8 cellular contexts compared by ENCODE assay signal in the genomic region with DNA sequence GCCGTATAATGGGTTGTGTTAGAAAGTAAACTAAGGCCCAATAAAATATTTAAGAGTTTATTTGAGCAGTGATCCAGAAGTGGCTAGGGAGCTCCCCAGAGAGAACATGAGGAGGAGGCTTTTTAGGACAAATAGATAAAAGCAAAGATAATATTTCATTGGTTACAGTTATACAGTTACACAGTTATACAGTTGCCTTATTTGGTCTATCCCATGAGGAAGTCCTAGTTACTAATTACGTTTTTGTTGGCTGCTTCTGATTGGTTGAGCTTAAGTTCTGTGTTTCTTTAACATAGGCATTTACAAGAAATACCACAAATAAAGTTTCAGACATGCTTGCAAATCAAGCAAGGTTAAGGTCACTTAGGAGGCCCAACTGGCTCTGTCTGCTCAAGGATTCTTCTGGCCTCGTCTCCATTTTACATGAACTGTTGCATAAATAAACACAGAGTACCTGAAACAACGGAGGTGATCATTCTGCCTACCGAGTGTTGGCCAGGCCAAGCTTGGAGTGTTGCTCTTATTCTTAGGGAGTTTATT. TPM values are rescaled to one million over a fixed set of nuclear protein-coding genes. Genes with fewer than 3 reads are reported as not detected.
DNase-seq lines count a peak whose midpoint lies in the region; ATAC-seq, FAIRE-seq and TF ChIP-seq lines count a peak whose summit lies in the region.

No MANE protein-coding gene starts in this region.

- ATAC-seq in A549 (peak in 1 of 2 experiments; percentile 71; a peak in 3 of 6 replicates), GM18519 (IDR thresholded peaks at IDR 0.05; ENCODE audit: low FRiP score, unreplicated experiment) (peak; percentile 93), HG03066 (IDR thresholded peaks at IDR 0.05; ENCODE audit: low read depth, unreplicated experiment) (peak; percentile 80), natural killer cell (peak; percentile 60 to 81 (median 66))

- POLR2A ChIA-PET in A549 (lab: Yijun Ruan, JAX), result no interaction called here

- intact Hi-C loops in esophagus squamous epithelium (cut with DNase I) (no loop called here), natural killer cell (cut with micrococcal nuclease) (no loop called here)

- 46% methylated on average over 5 of the region's 5 CpGs for WGBS in A549 (ENCODE audit: missing lambda C conversion rate)
- WGBS in esophagus squamous epithelium, 2 donors, result 28 to 36% methylated on average over 5 of the region's 5 CpGs

- peak overlapping the region; percentile 70 for H3K4me3 Mint-ChIP-seq in natural killer cell

- H3K27ac ChIP-seq in A549 (no peak overlapping the region), esophagus squamous epithelium (peak overlapping the region in 3 of 4 donors; percentile 28 to 65 (median 58))

- no peaks in the 10 kb centered on the region for H3K9me3 Mint-ChIP-seq in natural killer cell

- CTCF ChIA-PET in A549 (lab: Yijun Ruan, JAX), result no interaction called here

- H3K27ac Mint-ChIP-seq in natural killer cell, result no peak overlapping the region

- H3K4me1 ChIP-seq in A549, result no peaks in the 10 kb centered on the region
- H3K4me1 ChIP-seq in esophagus squamous epithelium, result peaks cover 10 to 15% (median 12%) of the 10 kb centered on the region in 3 donors

- peaks cover 0 to 42% (median 0%) of the 10 kb centered on the region in 4 donors for H3K27me3 ChIP-seq in esophagus squamous epithelium

- H3K27me3 Mint-ChIP-seq in natural killer cell (ENCODE audit: low read depth in 2 of 2), result peaks cover 44 to 68% of the 10 kb centered on the region in 2 donors

- peaks cover 13 to 15% of the 10 kb centered on the region in 2 donors for H3K4me1 Mint-ChIP-seq in natural killer cell

- no peak overlapping the region for H3K4me3 ChIP-seq in A549
- H3K4me3 ChIP-seq in esophagus squamous epithelium, result peak overlapping the region in 3 of 4 donors; percentile 38 to 67 (median 46)

- FAIRE-seq in A549 (lab: Jason Lieb, UNC), result no peak

- H3K9me3 ChIP-seq in A549, result no peaks in the 10 kb centered on the region
- no peaks in the 10 kb centered on the region for H3K9me3 ChIP-seq in esophagus squamous epithelium

- TF ChIP-seq EP300 in A549 (IDR thresholded peaks at IDR 0.05), result no peak

- H3K36me3 Mint-ChIP-seq in natural killer cell, result peaks cover 6% of the 10 kb centered on the region

- DNase-seq in A549 (ENCODE audit: low read depth in 1 of 2, low spot score in 1 of 2) (peak in 1 of 2 experiments; percentile 31), SKM-1 (lab: John Stamatoyannopoulos, UW; ENCODE audit: unreplicated experiment) (peak; percentile 55), esophagus squamous epithelium (lab: John Stamatoyannopoulos, UW) (no peak), natural killer cell (no peak), AML-193 (lab: John Stamatoyannopoulos, UW) (no peak)
- DNase-seq in stimulated activated CD4-positive, alpha-beta T cell treated with anti-CD3 and anti-CD28 coated beads, Interleukin-4, amount 100 ng/mL, for 24 hours, result no peak

- TF ChIP-seq RAD21 in A549 (conservative IDR thresholded peaks at IDR 0.05 in 1 of 2, IDR thresholded peaks at IDR 0.05 in 1 of 2), result no peak

- no peak for TF ChIP-seq CTCF in A549 (IDR thresholded peaks at IDR 0.05)
- no peak for TF ChIP-seq CTCF in esophagus squamous epithelium (IDR thresholded peaks at IDR 0.05)
- TF ChIP-seq CTCF in natural killer cell (IDR thresholded peaks at IDR 0.05), result no peak

- no peak for TF ChIP-seq POLR2A in A549 (IDR thresholded peaks at IDR 0.05; ENCODE audit: low read length)
- no peak for TF ChIP-seq POLR2A in esophagus squamous epithelium (IDR thresholded peaks at IDR 0.05)

- H3K36me3 ChIP-seq in esophagus squamous epithelium, result no peaks in the 10 kb centered on the region

- no peak overlapping the region for H3K4me2 ChIP-seq in A549

TF ChIP-seq in A549, 52 proteins besides CTCF, POLR2A, EP300 and RAD21:
- TF ChIP-seq ZNF302 (CRISPR knock-in tag; IDR thresholded peaks at IDR 0.05) (no peak), RFX5 (IDR thresholded peaks at IDR 0.05) (peak; percentile 96)

RNA-seq across cellular contexts. Expression of a gene that starts 7.0 kb away (rescaled TPM):
- 0.19 and 0.30 TPM in 2 replicates for polyA plus RNA-seq in A549 (2011; rRNA removed)
- 0.19 TPM in 2 replicates for polyA plus RNA-seq in A549 (2012; cell fraction: cytosol; rRNA removed)
- not detected in 2 replicates for polyA plus RNA-seq in A549 (2012; cell fraction: nucleus; rRNA removed)
- 0.41 to 1.2 TPM (median 0.69 TPM) in 3 replicates for polyA plus RNA-seq in A549 (2017; fragmentation: RNase III; extraction: RNeasy Plus Mini Kit Qiagen cat#74134 plus additional on column Dnase treatment)
- polyA minus RNA-seq in A549 (2011; rRNA and poly(A)+ RNA removed), result not detected in 2 replicates
- total RNA-seq in esophagus squamous epithelium, result 10 to 100 TPM in 1 of 4 donors, 1 to 10 TPM in 1, under 1 TPM in 1, not detected in 1; 0.76 to 11.1 (median 1.6) TPM
- not detected for total RNA-seq in natural killer cell

RNA-seq across cellular contexts. Expression of a gene that starts 32.3 kb away (rescaled TPM):
- polyA plus RNA-seq in A549 (2011; rRNA removed), result not detected in 2 replicates
- not detected in 2 replicates for polyA plus RNA-seq in A549 (2012; cell fraction: cytosol; rRNA removed)
- polyA plus RNA-seq in A549 (2012; cell fraction: nucleus; rRNA removed), result not detected in 2 replicates
- not detected in 3 replicates for polyA plus RNA-seq in A549 (2017; fragmentation: RNase III; extraction: RNeasy Plus Mini Kit Qiagen cat#74134 plus additional on column Dnase treatment)
- polyA minus RNA-seq in A549 (2011; rRNA and poly(A)+ RNA removed), result not detected in 2 replicates
- not detected for total RNA-seq in esophagus squamous epithelium
- total RNA-seq in natural killer cell, result not detected

Comparison
In these comparisons a context has a peak if more than half of its experiments do, and no peak if none do; other contexts are left out.
1. H3K27ac ChIP-seq: peak in esophagus squamous epithelium (3 of 4); none in A549 (0 of 2).